Comparison of ENCODE assay signal across 1 cellular context in the genomic region with DNA sequence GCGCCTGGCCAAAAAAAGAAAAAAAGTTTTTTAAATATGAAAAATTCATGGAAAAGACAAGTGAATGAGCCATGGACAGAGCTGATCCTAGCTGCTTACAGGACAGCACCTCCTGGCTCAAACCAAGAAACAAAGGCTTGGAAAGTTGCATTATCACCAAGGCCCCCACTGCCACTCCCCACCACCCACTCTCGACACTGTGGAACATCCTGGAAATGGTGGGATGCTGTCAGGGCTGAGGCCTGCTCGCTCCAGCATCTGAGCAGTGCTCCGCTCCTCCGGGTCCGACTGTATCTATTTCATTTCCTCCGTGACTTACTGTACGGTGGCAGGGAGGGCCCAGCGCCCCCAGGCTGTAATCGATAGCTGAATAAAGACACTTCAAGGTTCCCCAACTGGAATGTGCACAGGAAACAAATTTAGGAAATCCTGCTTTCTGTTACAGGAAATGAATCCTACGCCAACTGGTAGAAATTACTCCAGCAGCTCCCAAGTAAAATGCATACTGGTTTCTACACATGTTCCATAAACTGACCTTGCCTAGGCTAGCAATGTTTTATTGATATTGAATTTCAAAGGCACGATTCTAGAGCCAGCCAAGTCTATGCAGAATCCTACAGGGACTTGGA.
A peak's percentile ranks its signal among the peaks of the same experiment; 100 is the strongest.
TF ChIP-seq lines count a peak whose summit lies in the region.

No MANE protein-coding gene starts in this region.

TF ChIP-seq in endothelial cell of umbilical vein, 7 proteins besides CTCF, POLR2A, EP300 and RAD21:
- TF ChIP-seq, protein P1, sequence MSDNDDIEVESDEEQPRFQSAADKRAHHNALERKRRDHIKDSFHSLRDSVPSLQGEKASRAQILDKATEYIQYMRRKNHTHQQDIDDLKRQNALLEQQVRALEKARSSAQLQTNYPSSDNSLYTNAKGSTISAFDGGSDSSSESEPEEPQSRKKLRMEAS (IDR thresholded peaks at IDR 0.05; ENCODE audit: insufficient read depth, insufficient read length), result no peak
- TF ChIP-seq POLR2AphosphoS5 (IDR thresholded peaks at IDR 0.05; ENCODE audit: insufficient read depth, low read depth, low read length) (peak; percentile 76), FOS (IDR thresholded peaks at IDR 0.05; ENCODE audit: borderline replicate concordance, insufficient read depth, low read length) (peak; percentile 50), EZH2 (IDR thresholded peaks at IDR 0.05; ENCODE audit: borderline replicate concordance, low read depth, low read length, severe bottlenecking) (no peak), GATA2 (IDR thresholded peaks at IDR 0.05; ENCODE audit: insufficient read depth, insufficient read length, low read depth, low read length) (no peak), JUN (IDR thresholded peaks at IDR 0.05; ENCODE audit: borderline replicate concordance, insufficient read depth, insufficient read length, low read depth) (no peak), MYC (IDR thresholded peaks at IDR 0.05; ENCODE audit: low read depth, low read length) (no peak)
TF ChIP-seq in endothelial cell of umbilical vein: peak in this region for 2.
